In the genomic region with DNA sequence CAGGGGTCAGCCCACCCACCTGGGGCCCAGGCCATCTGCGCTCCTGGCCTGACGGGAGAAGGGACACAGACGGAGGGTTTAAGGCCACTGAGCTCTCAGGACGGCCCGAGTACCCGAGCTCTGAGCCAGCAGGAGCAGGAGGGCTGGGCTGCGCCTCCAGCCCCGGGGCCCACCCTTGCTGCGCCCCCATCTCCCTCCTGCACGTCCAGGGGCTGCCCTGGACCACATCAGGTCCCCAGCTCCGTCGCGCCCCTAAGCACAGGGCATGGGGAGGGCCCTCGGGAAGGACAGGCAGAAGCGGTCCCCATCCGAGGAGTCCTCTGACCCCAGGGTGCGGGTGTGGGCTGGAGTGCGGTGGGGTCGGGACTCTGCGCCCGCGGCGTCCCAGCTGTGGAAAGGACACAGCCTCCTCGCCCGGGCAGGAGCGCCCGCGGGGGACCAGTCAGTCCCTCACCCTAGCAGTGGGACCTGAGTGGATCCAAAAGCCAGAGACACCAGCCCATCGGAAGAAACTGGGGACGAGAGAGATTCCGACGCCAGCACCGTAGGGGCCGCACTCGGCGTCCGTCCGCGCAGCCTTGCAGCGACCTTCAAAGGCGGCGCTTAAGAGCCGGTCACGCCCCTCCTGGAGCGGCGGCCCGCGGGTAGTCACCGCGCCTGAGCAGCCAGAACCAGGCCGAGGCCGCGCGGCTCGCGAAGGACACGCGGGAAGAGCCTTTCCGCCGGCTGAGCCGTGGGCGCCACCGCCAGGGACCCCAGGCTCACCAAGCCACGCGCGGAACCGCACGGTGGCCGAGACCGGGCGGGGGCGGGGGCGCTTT, we compare ENCODE assay signal across 9 cellular contexts. TPM values are rescaled to one million over a fixed set of nuclear protein-coding genes. Genes with fewer than 3 reads are reported as not detected.
A peak's percentile ranks its signal among the peaks of the same experiment; 100 is the strongest.
DNase-seq lines count a peak whose midpoint lies in the region; ATAC-seq and TF ChIP-seq lines count a peak whose summit lies in the region.
"Had no signal": no experiment of that assay in that cellular context is flagged by ENCODE, and none has a peak within 500 bp of the region (broad histone marks: within the 10 kb centered on the region; RNA-seq: fewer than 3 reads in every experiment).

No MANE protein-coding gene starts in this region.

- intact Hi-C loops in activated CD4-positive, alpha-beta T cell treated with anti-CD3 and anti-CD28 coated beads for 36 hours (cut with DNase I, micrococcal nuclease), result no loop called here

- no peaks in the 10 kb centered on the region for H3K36me3 Mint-ChIP-seq in activated CD4-positive, alpha-beta T cell treated with anti-CD3 and anti-CD28 coated beads for 36 hours (ENCODE audit: low read depth)
- H3K36me3 Mint-ChIP-seq in neural crest cell (ENCODE audit: low read depth), result no peaks in the 10 kb centered on the region
- no peaks in the 10 kb centered on the region for H3K36me3 Mint-ChIP-seq in type B pancreatic cell

- peaks cover 9% of the 10 kb centered on the region for H3K27me3 Mint-ChIP-seq in activated CD4-positive, alpha-beta T cell treated with anti-CD3 and anti-CD28 coated beads for 36 hours
- H3K27me3 Mint-ChIP-seq in neural crest cell (ENCODE audit: low read depth) (no peaks in the 10 kb centered on the region), type B pancreatic cell (peaks cover 17% of the 10 kb centered on the region)

- peaks cover 3% of the 10 kb centered on the region for H3K4me1 Mint-ChIP-seq in activated CD4-positive, alpha-beta T cell treated with anti-CD3 and anti-CD28 coated beads for 36 hours
- H3K4me1 Mint-ChIP-seq in neural crest cell, result no peaks in the 10 kb centered on the region
- H3K4me1 Mint-ChIP-seq in type B pancreatic cell (ENCODE audit: unreplicated experiment), result peaks cover 3% of the 10 kb centered on the region

- no peak for TF ChIP-seq CTCF in foreskin fibroblast (IDR thresholded peaks at IDR 0.05; ENCODE audit: low read depth, low read length)
- TF ChIP-seq CTCF in neural crest cell (conservative IDR thresholded peaks at IDR 0.05), result no peak
- no peak for TF ChIP-seq CTCF in type B pancreatic cell (conservative IDR thresholded peaks at IDR 0.05)

- peak overlapping the region; percentile 34 to 36 for H3K4me3 ChIP-seq in foreskin fibroblast (ENCODE audit: low read depth in 1 of 2, low read length in 2 of 2)

- no peak overlapping the region for H3K27ac Mint-ChIP-seq in activated CD4-positive, alpha-beta T cell treated with anti-CD3 and anti-CD28 coated beads for 36 hours
- H3K27ac Mint-ChIP-seq in neural crest cell (ENCODE audit: unreplicated experiment) (no peak overlapping the region), type B pancreatic cell (no peak overlapping the region)

- POLR2A ChIA-PET in activated CD4-positive, alpha-beta T cell treated with anti-CD3 and anti-CD28 coated beads for 36 hours (lab: Charles Lee), result no interaction called here

- no peaks in the 10 kb centered on the region for H3K9me3 Mint-ChIP-seq in activated CD4-positive, alpha-beta T cell treated with anti-CD3 and anti-CD28 coated beads for 36 hours (ENCODE audit: low read depth)
- H3K9me3 Mint-ChIP-seq in neural crest cell (no peaks in the 10 kb centered on the region), type B pancreatic cell (no peaks in the 10 kb centered on the region)

- CTCF ChIA-PET in activated CD4-positive, alpha-beta T cell treated with anti-CD3 and anti-CD28 coated beads for 36 hours (lab: Charles Lee), result interaction anchor here (0.7 to 1.0 kb wide), 2 partner anchors 51 to 182 kb away, joined by 3 read pairs; no protein-coding TSS in a partner anchor

- peak; percentile 89 for ATAC-seq in activated CD4-positive, alpha-beta T cell treated with anti-CD3 and anti-CD28 coated beads for 36 hours

- peak; percentile 67 for DNase-seq in activated CD4-positive, alpha-beta T cell treated with anti-CD3 and anti-CD28 coated beads for 36 hours
- DNase-seq in activated CD4-positive, alpha-beta T cell treated with anti-CD3 and anti-CD28 coated beads, Interleukin-2, amount 50 U/mL, for 4 hours, result no peak
- DNase-seq in activated CD8-positive, alpha-beta memory T cell treated with anti-CD3 and anti-CD28 coated beads, Interleukin-2, amount 50 U/mL, for 48 hours, result peak; percentile 77
- DNase-seq in foreskin fibroblast (peak; percentile 64 to 84), neural crest cell (ENCODE audit: low read depth, low spot score) (peak; percentile 54), type B pancreatic cell (ENCODE audit: extremely low spot score, unreplicated experiment) (peak; percentile 71), NCI-H1436 (lab: John Stamatoyannopoulos, UW) (no peak), NCI-H2107 treated with DMSO at 0.1 percent for 48 hours (lab: John Stamatoyannopoulos, UW; ENCODE audit: unreplicated experiment) (no peak)
- DNase-seq: DND-41 had no signal

- H3K4me3 Mint-ChIP-seq in activated CD4-positive, alpha-beta T cell treated with anti-CD3 and anti-CD28 coated beads for 36 hours, result peak overlapping the region; percentile 12
- H3K4me3 Mint-ChIP-seq in neural crest cell, result no peak overlapping the region
- H3K4me3 Mint-ChIP-seq in type B pancreatic cell, result no peak overlapping the region

RNA-seq across cellular contexts. Expression of gene CAMK2B, which starts 15.9 kb away (rescaled TPM):
- 1 to 10 TPM; 1.1 to 1.8 TPM for total RNA-seq in activated CD4-positive, alpha-beta T cell treated with anti-CD3 and anti-CD28 coated beads for 36 hours
- total RNA-seq in neural crest cell (1.6 and 2.4 TPM in 2 replicates), type B pancreatic cell (ENCODE audit: low replicate concordance) (7.6 and 8.4 TPM in 2 replicates)

Comparison
In these comparisons a context has a peak if more than half of its experiments do, and no peak if none do; other contexts are left out.
1. DNase-seq: peak in activated CD4-positive, alpha-beta T cell treated with anti-CD3 and anti-CD28 coated beads for 36 hours (single experiment), activated CD8-positive, alpha-beta memory T cell treated with anti-CD3 and anti-CD28 coated beads, Interleukin-2, amount 50 U/mL, for 48 hours (single experiment), foreskin fibroblast (2 of 2), neural crest cell (single experiment) and type B pancreatic cell (single experiment); none in activated CD4-positive, alpha-beta T cell treated with anti-CD3 and anti-CD28 coated beads, Interleukin-2, amount 50 U/mL, for 4 hours (0 of 2), NCI-H1436 (single experiment) and NCI-H2107 treated with DMSO at 0.1 percent for 48 hours (single experiment).